ENCODE assay signal across 1 cellular context in genomic region chr2:219230201-219230540, GRCh38.
A peak's percentile ranks its signal among the peaks of the same experiment; 100 is the strongest.
TF ChIP-seq lines count a peak whose summit lies in the region.

No MANE protein-coding gene starts in this region.

TF ChIP-seq in GM12878, 131 proteins besides CTCF, POLR2A, EP300 and RAD21:
- TF ChIP-seq BHLHE40 (IDR thresholded peaks at IDR 0.05; ENCODE audit: borderline replicate concordance in 1 of 2, low read depth in 2 of 2, low read length in 1 of 2) (peak; percentile 75; a peak in 3 of 4 replicates), POU2F2 (IDR thresholded peaks at IDR 0.05; ENCODE audit: borderline replicate concordance, low read depth, low read length) (0 out of 3 replicates have a peak, but pooled peaks have one; percentile 19), TBL1XR1 (IDR thresholded peaks at IDR 0.05; ENCODE audit: low read depth, low read length) (no peak)
TF ChIP-seq in GM12878: peak in this region for 2.
